26 cellular contexts compared by ENCODE assay signal in genomic region chr13:39751805-39752204, GRCh38.
"Had no signal": no experiment of that assay in that cellular context is flagged by ENCODE, and none has a peak within 500 bp of the region (broad histone marks: within the 10 kb centered on the region; RNA-seq: fewer than 3 reads in every experiment).

No MANE protein-coding gene starts in this region.

- H3K4me3 Mint-ChIP-seq: effector memory CD8-positive, alpha-beta T cell; immature natural killer cell; mesothelial cell of epicardium; naive B cell; natural killer cell treated with Interleukin-12 subunit alpha and Interleukin-12 subunit beta and Interleukin-15 and Interleukin-18, amount 100 ng/mL, for 72 hours; neural crest cell; stimulated activated effector memory CD8-positive, alpha-beta T cell treated with anti-CD3 and anti-CD28 coated beads, Interleukin-12 subunit alpha, Interleukin-12 subunit beta, amount 100 ng/mL, for 72 hours had no signal

- H3K9me3 ChIP-seq: mucosa of descending colon, stomach, thyroid gland, vagina had no signal

- H3K4me1 Mint-ChIP-seq: immature natural killer cell; mesothelial cell of epicardium; naive B cell; neural crest cell; stimulated activated effector memory CD8-positive, alpha-beta T cell treated with anti-CD3 and anti-CD28 coated beads, Interleukin-12 subunit alpha, Interleukin-12 subunit beta, amount 100 ng/mL, for 72 hours had no signal

- H3K9ac ChIP-seq: parathyroid adenoma had no signal

- H3K36me3 ChIP-seq: thyroid gland, vagina had no signal

- H3K79me2 ChIP-seq: parathyroid adenoma had no signal

- H3K27me3 ChIP-seq: stomach, thyroid gland, vagina had no signal

- H3K4me3 ChIP-seq: coronary artery, lung, mucosa of descending colon, stomach, thyroid gland, vagina had no signal

- H3K27ac Mint-ChIP-seq: effector memory CD8-positive, alpha-beta T cell; immature natural killer cell; mesothelial cell of epicardium; naive B cell; natural killer cell treated with Interleukin-12 subunit alpha and Interleukin-12 subunit beta and Interleukin-15 and Interleukin-18, amount 100 ng/mL, for 72 hours; progenitor cell of endocrine pancreas; stimulated activated effector memory CD8-positive, alpha-beta T cell treated with anti-CD3 and anti-CD28 coated beads, Interleukin-12 subunit alpha, Interleukin-12 subunit beta, amount 100 ng/mL, for 72 hours had no signal

- H3K9me3 Mint-ChIP-seq: effector memory CD8-positive, alpha-beta T cell; natural killer cell treated with Interleukin-12 subunit alpha and Interleukin-12 subunit beta and Interleukin-15 and Interleukin-18, amount 100 ng/mL, for 72 hours; stimulated activated effector memory CD8-positive, alpha-beta T cell treated with anti-CD3 and anti-CD28 coated beads, Interleukin-12 subunit alpha, Interleukin-12 subunit beta, amount 100 ng/mL, for 72 hours had no signal

- H2AFZ ChIP-seq: parathyroid adenoma had no signal

- H3K27ac ChIP-seq: coronary artery, parathyroid adenoma, stomach, thyroid gland, vagina had no signal

- H3K4me1 ChIP-seq: parathyroid adenoma, stomach, thyroid gland, vagina had no signal

- ATAC-seq: effector memory CD8-positive, alpha-beta T cell; left colon; left ventricle myocardium superior; mucosa of descending colon; natural killer cell treated with Interleukin-12 subunit alpha and Interleukin-12 subunit beta and Interleukin-15 and Interleukin-18, amount 100 ng/mL, for 72 hours; sciatic nerve; stimulated activated effector memory CD8-positive, alpha-beta T cell treated with anti-CD3 and anti-CD28 coated beads, Interleukin-12 subunit alpha, Interleukin-12 subunit beta, amount 100 ng/mL, for 72 hours had no signal

- DNase-seq: effector memory CD8-positive, alpha-beta T cell; hypothalamus; immature natural killer cell; islet precursor cell; kidney glomerular epithelial cell; left colon; left ventricle myocardium superior; mesenchymal stem cell; mucosa of descending colon; naive B cell; stimulated activated CD4-positive, alpha-beta T cell treated with anti-CD3 and anti-CD28 coated beads, Interleukin-2, amount 100 ng/mL, for 24 hours; stimulated activated CD4-positive, alpha-beta T cell treated with anti-CD3 and anti-CD28 coated beads, Interleukin-4, amount 100 ng/mL, for 24 hours; stimulated activated naive CD4-positive, alpha-beta T cell treated with Interleukin-2 at 50 U/mL for 16 hours; stomach; thyroid gland; trophoblast cell had no signal

- H3K27me3 Mint-ChIP-seq: effector memory CD8-positive, alpha-beta T cell; naive B cell; natural killer cell treated with Interleukin-12 subunit alpha and Interleukin-12 subunit beta and Interleukin-15 and Interleukin-18, amount 100 ng/mL, for 72 hours; progenitor cell of endocrine pancreas had no signal
